In the genomic region with DNA sequence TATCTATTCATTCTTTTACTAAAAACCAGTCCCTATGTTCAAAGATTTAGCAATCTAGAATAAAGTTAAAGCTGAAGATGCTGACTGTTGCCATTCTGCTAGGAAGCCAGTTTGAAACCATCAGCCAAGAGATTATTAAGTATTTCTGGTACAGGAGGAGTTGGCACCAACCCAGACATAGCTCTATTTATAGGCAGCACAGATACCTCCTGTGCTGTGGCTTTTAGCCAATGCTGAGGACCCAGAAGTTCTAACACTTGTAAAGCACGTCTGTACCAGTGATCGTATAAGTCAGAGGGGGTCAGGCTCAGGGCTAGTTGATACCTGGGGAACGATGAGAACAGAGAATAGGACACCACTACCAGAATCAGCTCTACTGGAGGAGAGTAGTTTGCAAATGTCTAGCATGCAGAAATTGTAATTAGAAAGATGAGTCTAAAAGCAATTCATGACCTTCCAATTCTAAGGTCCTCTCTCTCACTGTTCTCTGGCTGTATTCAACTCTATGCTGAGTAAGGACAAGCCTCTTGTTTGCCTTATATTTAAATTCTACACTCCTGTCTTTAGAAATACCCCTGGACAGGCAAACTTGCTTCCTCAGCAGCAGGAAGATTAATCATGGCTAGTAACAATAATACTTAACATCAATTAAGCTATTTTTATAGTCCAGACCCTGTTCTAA, we compare ENCODE assay signal across 2 cellular contexts.
TF ChIP-seq lines count a peak whose summit lies in the region.

No MANE protein-coding gene starts in this region.

TF ChIP-seq in IMR-90, 13 proteins besides CTCF, POLR2A, EP300 and RAD21:
- TF ChIP-seq FOS (IDR thresholded peaks at IDR 0.05; ENCODE audit: low read depth, low read length) = no peak

TF ChIP-seq in H1, 55 proteins besides CTCF, POLR2A, EP300 and RAD21:
- TF ChIP-seq, protein P1, sequence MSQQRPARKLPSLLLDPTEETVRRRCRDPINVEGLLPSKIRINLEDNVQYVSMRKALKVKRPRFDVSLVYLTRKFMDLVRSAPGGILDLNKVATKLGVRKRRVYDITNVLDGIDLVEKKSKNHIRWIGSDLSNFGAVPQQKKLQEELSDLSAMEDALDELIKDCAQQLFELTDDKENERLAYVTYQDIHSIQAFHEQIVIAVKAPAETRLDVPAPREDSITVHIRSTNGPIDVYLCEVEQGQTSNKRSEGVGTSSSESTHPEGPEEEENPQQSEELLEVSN (IDR thresholded peaks at IDR 0.05) = no peak
- TF ChIP-seq TBP (IDR thresholded peaks at IDR 0.05; ENCODE audit: low read depth, low read length) (no peak), TEAD4 (IDR thresholded peaks at IDR 0.05; ENCODE audit: low read depth, low read length) (no peak), BACH1 (IDR thresholded peaks at IDR 0.05; ENCODE audit: low read length) (no peak), SIN3A (conservative IDR thresholded peaks at IDR 0.05 in 1 of 2, IDR thresholded peaks at IDR 0.05 in 1 of 2; ENCODE audit: low read depth in 1 of 2, low read length in 2 of 2) (no peak), GTF2F1 (IDR thresholded peaks at IDR 0.05; ENCODE audit: borderline replicate concordance, low read depth, low read length) (no peak), CTBP2 (IDR thresholded peaks at IDR 0.05; ENCODE audit: borderline replicate concordance, insufficient read depth, insufficient read length, low read length) (no peak), NANOG (IDR thresholded peaks at IDR 0.05; ENCODE audit: insufficient read depth, low read depth, low read length, poor library complexity, severe bottlenecking) (no peak), NRF1 (IDR thresholded peaks at IDR 0.05; ENCODE audit: low read depth, low read length) (no peak), BCL11A (IDR thresholded peaks at IDR 0.05; ENCODE audit: low read depth in 2 of 2, low read length in 2 of 2) (no peak), PHF8 (conservative IDR thresholded peaks at IDR 0.05; ENCODE audit: low read depth, low read length) (no peak), EZH2 (IDR thresholded peaks at IDR 0.05; ENCODE audit: low read depth, low read length, severe bottlenecking) (no peak), ASH2L (IDR thresholded peaks at IDR 0.05; ENCODE audit: low read length) (no peak), SP2 (IDR thresholded peaks at IDR 0.05; ENCODE audit: low read length) (no peak)
